In the genomic region with DNA sequence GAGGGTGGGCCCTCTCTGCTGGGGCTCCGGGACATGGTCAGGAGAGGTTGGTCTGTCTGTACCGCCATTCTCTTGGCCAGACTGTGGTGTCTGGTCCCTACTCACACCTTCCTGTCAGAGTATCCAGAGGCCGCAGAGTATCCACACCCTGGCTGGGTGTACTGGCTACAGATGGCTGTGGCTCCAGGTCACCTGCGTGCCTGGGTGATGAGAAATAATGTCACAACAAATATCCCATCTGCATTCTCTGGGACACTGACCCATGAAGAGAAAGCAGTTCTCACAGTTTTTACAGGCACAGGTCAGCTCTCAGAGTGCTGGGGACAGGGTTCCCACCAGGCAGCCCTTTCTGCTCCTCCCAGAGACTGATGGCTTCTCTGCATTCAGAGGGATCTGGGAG, we compare ENCODE assay signal across 26 cellular contexts. TPM values are rescaled to one million over a fixed set of nuclear protein-coding genes. Genes with fewer than 3 reads are reported as not detected.
"Had no signal": no experiment of that assay in that cellular context is flagged by ENCODE, and none has a peak within 500 bp of the region (broad histone marks: within the 10 kb centered on the region; RNA-seq: fewer than 3 reads in every experiment).

No MANE protein-coding gene starts in this region.

- H3K4me3 ChIP-seq: K562, SJCRH30 had no signal

- ATAC-seq: HepG2, K562, Panc1, PC-3, SK-N-SH treated with all-trans-retinoic acid at 6 μM for 48 hours had no signal

- H3K9ac ChIP-seq: KMS-11 had no signal

- H3K9me3 ChIP-seq: SJCRH30 had no signal

- H3K27me3 Mint-ChIP-seq: IgD-negative memory B cell had no signal

- H3K4me2 ChIP-seq: KMS-11 had no signal

- H3K4me1 ChIP-seq: SJCRH30 had no signal

- H3K27ac ChIP-seq: KMS-11, RWPE1, SJCRH30 had no signal

- H3K36me3 Mint-ChIP-seq: IgD-negative memory B cell had no signal

- H3K9me3 Mint-ChIP-seq: IgD-negative memory B cell had no signal

- DNase-seq: Kasumi-1, MM.1S, NCI-H1092 treated with DMSO at 0.1 percent for 48 hours, NCI-H1436, NCI-H187, NCI-H2029, NCI-H2081 treated with DMSO at 0.1 percent for 48 hours, NCI-H2171, NCI-H226, NCI-H446, NCI-H510A, NCI-H524 treated with DMSO at 0.1 percent for 48 hours, NCI-H69, NCI-H774, PC-3, SHP77 treated with DMSO at 0.1 percent for 48 hours, SJCRH30 had no signal

RNA-seq across cellular contexts. Expression of gene ABCG1, which starts 37.4 kb away (rescaled TPM):
- total RNA-seq: HepG2, M059J had no signal
- polyA plus RNA-seq: K562 had no signal

RNA-seq across cellular contexts. Expression of gene TFF3, which starts 58.9 kb away (rescaled TPM):
- total RNA-seq: OCI-LY7 had no signal
- polyA plus RNA-seq: IgD-negative memory B cell, K562 had no signal
